ENCODE assay signal across 8 cellular contexts in the genomic region with DNA sequence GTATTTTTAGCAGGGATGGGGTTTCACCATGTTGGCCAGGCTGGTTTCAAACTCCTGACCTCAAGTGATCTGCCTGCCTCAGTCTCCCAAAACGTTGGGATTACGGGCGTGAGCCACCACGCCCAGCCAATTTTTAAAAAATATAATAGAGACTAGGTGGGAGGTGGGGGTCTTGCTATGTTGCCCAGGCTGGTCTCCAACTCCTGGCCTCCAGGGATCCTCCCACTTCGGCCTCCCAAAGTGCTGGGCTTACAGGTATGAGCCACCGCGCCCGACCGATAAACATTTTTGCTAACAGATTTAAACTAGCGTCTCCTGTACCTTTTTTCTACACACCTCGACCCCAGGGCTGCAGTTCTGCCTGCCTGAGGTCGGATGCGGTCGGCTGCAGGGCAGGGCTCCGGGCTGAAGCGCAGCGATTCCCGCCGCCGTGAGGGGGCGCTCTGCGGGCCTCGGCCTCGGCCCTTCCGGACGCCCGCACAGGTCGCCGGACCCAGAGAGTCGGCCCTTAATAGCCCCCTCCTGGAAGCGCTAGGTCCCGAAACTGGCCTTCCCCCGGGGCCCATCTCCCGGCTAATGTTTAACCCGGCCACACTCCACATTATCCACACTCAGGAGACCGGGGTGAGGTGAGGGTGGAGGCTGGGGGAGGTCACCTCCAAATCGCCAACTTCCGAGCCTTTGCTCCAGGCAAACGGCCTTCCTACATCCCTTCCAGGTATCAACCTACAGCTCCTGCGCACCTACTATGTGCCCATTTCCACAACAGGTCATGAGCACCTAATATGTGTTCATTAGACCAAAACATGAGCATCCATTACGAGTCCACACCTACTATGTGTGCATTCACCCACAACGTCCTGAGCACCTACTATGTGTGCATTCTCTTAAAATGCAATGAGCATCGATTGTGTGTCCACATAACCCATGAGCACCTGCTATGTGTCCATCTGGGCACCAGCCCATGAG. TPM values are rescaled to one million over a fixed set of nuclear protein-coding genes. Genes with fewer than 3 reads are reported as not detected.
DNase-seq lines count a peak whose midpoint lies in the region; ATAC-seq and TF ChIP-seq lines count a peak whose summit lies in the region.

No MANE protein-coding gene starts in this region.

- intact Hi-C loops in CD4-positive, alpha-beta memory T cell (cut with micrococcal nuclease) = no loop called here
- intact Hi-C loops in sigmoid colon (cut with DNase I) (no loop called here), sciatic nerve (cut with DNase I) (loop anchor here (5.0 kb wide), 1 partner anchor 513 kb away; no protein-coding TSS in a partner anchor)

- CTCF ChIA-PET in CD4-positive, alpha-beta memory T cell (lab: Charles Lee; ENCODE audit: partially characterized antibody) = interaction anchor here (1.0 kb wide), 1 partner anchor 60 kb away, joined by 3 read pairs; no protein-coding TSS in a partner anchor

- no peaks in the 10 kb centered on the region for H3K9me3 ChIP-seq in CD4-positive, alpha-beta memory T cell (ENCODE audit: control insufficient read depth in 1 of 2, low read length in 2 of 2)
- H3K9me3 ChIP-seq in GM23248 (ENCODE audit: low read depth) (no peaks in the 10 kb centered on the region), sigmoid colon (no peaks in the 10 kb centered on the region)

- no peaks in the 10 kb centered on the region for H3K9me2 ChIP-seq in GM23248 (ENCODE audit: insufficient read depth)

- DNase-seq in CD4-positive, alpha-beta memory T cell = peak in 2 of 5 donors; percentile 15 to 28
- peak; percentile 52 for DNase-seq in GM23248
- DNase-seq in foreskin fibroblast = peak in 1 of 2 donors; percentile 57
- DNase-seq in sigmoid colon = no peak
- DNase-seq in NCI-H446 treated with DMSO at 0.1 percent for 48 hours (lab: John Stamatoyannopoulos, UW) = no peak
- DNase-seq in sciatic nerve (ENCODE audit: low spot score) = no peak
- DNase-seq in omental fat pad (ENCODE audit: low spot score) = no peak

- H3K27me3 Mint-ChIP-seq in CD4-positive, alpha-beta memory T cell = peaks cover 7 to 11% of the 10 kb centered on the region in 2 donors

- H3K27ac Mint-ChIP-seq in CD4-positive, alpha-beta memory T cell = peak overlapping the region in 4 of 7 donors; percentile 29 to 82 (median 60)

- H4K20me1 ChIP-seq in GM23248 (ENCODE audit: insufficient read depth) = no peaks in the 10 kb centered on the region

- peaks cover 17% of the 10 kb centered on the region for H3F3A ChIP-seq in GM23248 (ENCODE audit: insufficient read depth)

- peaks cover 16% of the 10 kb centered on the region for H3K4me1 ChIP-seq in CD4-positive, alpha-beta memory T cell (ENCODE audit: insufficient read depth, low read length)
- peaks cover 17% of the 10 kb centered on the region for H3K4me1 ChIP-seq in GM23248 (ENCODE audit: insufficient read depth)
- peaks cover 0 to 55% (median 46%) of the 10 kb centered on the region in 4 donors for H3K4me1 ChIP-seq in sigmoid colon

- H3K9ac ChIP-seq in GM23248 = no peak overlapping the region

- no peaks in the 10 kb centered on the region for H3K9me3 Mint-ChIP-seq in CD4-positive, alpha-beta memory T cell

- no peak overlapping the region for H3K4me2 ChIP-seq in GM23248 (ENCODE audit: unreplicated experiment)

- no peaks in the 10 kb centered on the region for H3K36me3 ChIP-seq in CD4-positive, alpha-beta memory T cell (ENCODE audit: insufficient read depth, low read length)
- H3K36me3 ChIP-seq in GM23248 (ENCODE audit: low read depth) (no peaks in the 10 kb centered on the region), sigmoid colon (no peaks in the 10 kb centered on the region)

- peaks cover 0 to 2% of the 10 kb centered on the region in 2 donors for H3K36me3 Mint-ChIP-seq in CD4-positive, alpha-beta memory T cell

- WGBS in GM23248 (ENCODE audit: low coverage in 1 of 2, low lambda C conversion rate in 2 of 2, missing lambda C conversion rate in 2 of 2), 2 experiments = 31 to 32% methylated on average over 43 of the region's 43 CpGs
- WGBS in sigmoid colon, 2 donors = 7 to 13% methylated on average over 43 of the region's 43 CpGs

- TF ChIP-seq CTCF in foreskin fibroblast (IDR thresholded peaks at IDR 0.05; ENCODE audit: low read depth, low read length) (peak; percentile 56), sigmoid colon (IDR thresholded peaks at IDR 0.05) (peak in 3 of 4 experiments; percentile 29 to 56 (median 33)), omental fat pad (IDR thresholded peaks at IDR 0.05) (no peak)

- H3K4me3 Mint-ChIP-seq in CD4-positive, alpha-beta memory T cell = peak overlapping the region in 7 of 8 donors; percentile 89 to 99 (median 93)

- POLR2A ChIA-PET in CD4-positive, alpha-beta memory T cell (lab: Charles Lee; ENCODE audit: partially characterized antibody) = no interaction called here

- peak; percentile 28 for ATAC-seq in SK-N-SH treated with all-trans-retinoic acid at 6 μM for 48 hours
- ATAC-seq in sciatic nerve = no peak
- no peak for ATAC-seq in omental fat pad (ENCODE audit: low FRiP score)

- no peak overlapping the region for H2AFZ ChIP-seq in GM23248

- H3K79me2 ChIP-seq in GM23248 (ENCODE audit: insufficient read depth) = peaks cover 26% of the 10 kb centered on the region

- no peak for TF ChIP-seq EP300 in sigmoid colon (IDR thresholded peaks at IDR 0.05)

- no peak overlapping the region for H3K4me3 ChIP-seq in CD4-positive, alpha-beta memory T cell (ENCODE audit: low read length in 2 of 2)
- no peak overlapping the region for H3K4me3 ChIP-seq in GM23248
- H3K4me3 ChIP-seq in foreskin fibroblast (ENCODE audit: low read depth in 1 of 2, low read length in 2 of 2) = peak overlapping the region in 1 of 2 donors; percentile 65
- H3K4me3 ChIP-seq in sigmoid colon = no peak overlapping the region

- H3K27me3 ChIP-seq in CD4-positive, alpha-beta memory T cell (ENCODE audit: insufficient read depth, low read length) = no peaks in the 10 kb centered on the region
- no peaks in the 10 kb centered on the region for H3K27me3 ChIP-seq in GM23248 (replicated peaks; ENCODE audit: insufficient read depth)
- H3K27me3 ChIP-seq in sigmoid colon = no peaks in the 10 kb centered on the region

- no peak for TF ChIP-seq POLR2A in sigmoid colon (IDR thresholded peaks at IDR 0.05)

- in situ Hi-C loops in GM23248 (cut with MboI) = no loop called here

- no peak overlapping the region for H3K27ac ChIP-seq in CD4-positive, alpha-beta memory T cell (ENCODE audit: low read depth, low read length)
- H3K27ac ChIP-seq in GM23248 (no peak overlapping the region), sigmoid colon (peak overlapping the region; percentile 90 to 98 (median 96))

- H3K4me1 Mint-ChIP-seq in CD4-positive, alpha-beta memory T cell = peaks cover 10 to 17% (median 12%) of the 10 kb centered on the region in 4 donors

TF ChIP-seq in SK-N-SH treated with all-trans-retinoic acid at 6 μM for 48 hours, 23 proteins besides CTCF, POLR2A, EP300 and RAD21 (continues in another document):
- TF ChIP-seq, protein P1, sequence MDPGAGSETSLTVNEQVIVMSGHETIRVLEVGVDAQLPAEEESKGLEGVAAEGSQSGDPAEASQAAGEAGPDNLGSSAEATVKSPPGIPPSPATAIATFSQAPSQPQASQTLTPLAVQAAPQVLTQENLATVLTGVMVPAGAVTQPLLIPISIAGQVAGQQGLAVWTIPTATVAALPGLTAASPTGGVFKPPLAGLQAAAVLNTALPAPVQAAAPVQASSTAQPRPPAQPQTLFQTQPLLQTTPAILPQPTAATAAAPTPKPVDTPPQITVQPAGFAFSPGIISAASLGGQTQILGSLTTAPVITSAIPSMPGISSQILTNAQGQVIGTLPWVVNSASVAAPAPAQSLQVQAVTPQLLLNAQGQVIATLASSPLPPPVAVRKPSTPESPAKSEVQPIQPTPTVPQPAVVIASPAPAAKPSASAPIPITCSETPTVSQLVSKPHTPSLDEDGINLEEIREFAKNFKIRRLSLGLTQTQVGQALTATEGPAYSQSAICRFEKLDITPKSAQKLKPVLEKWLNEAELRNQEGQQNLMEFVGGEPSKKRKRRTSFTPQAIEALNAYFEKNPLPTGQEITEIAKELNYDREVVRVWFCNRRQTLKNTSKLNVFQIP (CRISPR knock-in tag; IDR thresholded peaks at IDR 0.05; ENCODE audit: borderline replicate concordance, low read depth) = no peak

RNA-seq across cellular contexts. Expression of a gene that starts 2.0 kb away (rescaled TPM):
- total RNA-seq in CD4-positive, alpha-beta memory T cell = under 1 TPM in 1 of 2 experiments, not detected in 1; 0.08 TPM
- polyA plus RNA-seq in CD4-positive, alpha-beta memory T cell = not detected
- 2.9 and 3.2 TPM in 2 replicates for total RNA-seq in GM23248 (2014; rRNA removed; shearing (Covaris generic))
- polyA plus RNA-seq in GM23248 (2016; fragmentation: Nextera tagmentation; extraction: Ambion mirVana) (6.8 and 7.3 TPM in 2 replicates), sigmoid colon (1 to 10 TPM in 2 of 3 donors, under 1 TPM in 1; 0.69 to 4.0 (median 1.8) TPM)
- total RNA-seq in sigmoid colon (10 to 100 TPM in 1 of 4 donors, 1 to 10 TPM in 3; 5.4 to 11.9 (median 5.7) TPM), sciatic nerve (39.4 TPM), omental fat pad (1 to 10 TPM; 1.9 to 4.9 (median 3.0) TPM)

RNA-seq across cellular contexts. Expression of a gene that starts 37.3 kb away (rescaled TPM):
- total RNA-seq in CD4-positive, alpha-beta memory T cell = 10 to 100 TPM; 38.6 to 54.8 TPM
- polyA plus RNA-seq in CD4-positive, alpha-beta memory T cell = 10 to 100 TPM; 34.6 to 34.8 TPM
- total RNA-seq in GM23248 (2014; rRNA removed; shearing (Covaris generic)) = 20.4 and 33.0 TPM in 2 replicates
- polyA plus RNA-seq in GM23248 (2016; fragmentation: Nextera tagmentation; extraction: Ambion mirVana) (74.5 and 78.9 TPM in 2 replicates), sigmoid colon (10 to 100 TPM; 36.0 to 57.0 (median 49.0) TPM)
- total RNA-seq in sigmoid colon (10 to 100 TPM; 36.7 to 52.7 (median 43.6) TPM), sciatic nerve (37.8 TPM), omental fat pad (10 to 100 TPM; 32.7 to 53.9 (median 41.8) TPM)

RNA-seq across cellular contexts. Expression of a gene that starts 41.0 kb away (rescaled TPM):
- total RNA-seq in CD4-positive, alpha-beta memory T cell = 10 to 100 TPM; 25.2 to 27.3 TPM
- polyA plus RNA-seq in CD4-positive, alpha-beta memory T cell = under 1 TPM; 0.59 to 1.00 TPM
- 3.4 and 5.4 TPM in 2 replicates for total RNA-seq in GM23248 (2014; rRNA removed; shearing (Covaris generic))
- polyA plus RNA-seq in GM23248 (2016; fragmentation: Nextera tagmentation; extraction: Ambion mirVana) (0.91 and 1.5 TPM in 2 replicates), sigmoid colon (10 to 100 TPM in 1 of 3 donors, 1 to 10 TPM in 2; 2.3 to 11.7 (median 4.8) TPM)
- total RNA-seq in sigmoid colon (1 to 10 TPM; 3.2 to 3.9 (median 3.6) TPM), sciatic nerve (12.7 TPM), omental fat pad (10 to 100 TPM in 1 of 4 donors, 1 to 10 TPM in 3; 2.9 to 16.9 (median 4.7) TPM)

RNA-seq across cellular contexts. Expression of a gene that starts 57.8 kb away (rescaled TPM):
- total RNA-seq in CD4-positive, alpha-beta memory T cell = under 1 TPM; 0.11 to 0.29 TPM
- under 1 TPM in 1 of 2 donors, not detected in 1; 0.16 TPM for polyA plus RNA-seq in CD4-positive, alpha-beta memory T cell
- 223 and 234 TPM in 2 replicates for total RNA-seq in GM23248 (2014; rRNA removed; shearing (Covaris generic))
- polyA plus RNA-seq in GM23248 (2016; fragmentation: Nextera tagmentation; extraction: Ambion mirVana) (160 and 169 TPM in 2 replicates), sigmoid colon (1 to 10 TPM in 2 of 3 donors, under 1 TPM in 1; 0.46 to 4.2 (median 2.4) TPM)
- total RNA-seq in sigmoid colon (10 to 100 TPM in 1 of 4 donors, 1 to 10 TPM in 3; 7.1 to 10.2 (median 8.3) TPM), sciatic nerve (38.4 TPM), omental fat pad (10 to 100 TPM; 10.8 to 40.0 (median 25.8) TPM)

Comparison
In these comparisons a context has a peak if more than half of its experiments do, and no peak if none do; other contexts are left out.
1. H3K27ac ChIP-seq: peak in sigmoid colon (4 of 4); none in CD4-positive, alpha-beta memory T cell (single experiment) and GM23248 (single experiment).
2. CTCF ChIP-seq: peak in foreskin fibroblast (single experiment) and sigmoid colon (3 of 4); none in omental fat pad (0 of 3).